ENCODE assay signal across 10 cellular contexts in genomic region chr2:168469281-168469988, GRCh38. TPM values are rescaled to one million over a fixed set of nuclear protein-coding genes. Genes with fewer than 3 reads are reported as not detected.
DNase-seq lines count a peak whose midpoint lies in the region; ATAC-seq, FAIRE-seq and TF ChIP-seq lines count a peak whose summit lies in the region.
"Had no signal": no experiment of that assay in that cellular context is flagged by ENCODE, and none has a peak within 500 bp of the region (broad histone marks: within the 10 kb centered on the region; RNA-seq: fewer than 3 reads in every experiment).

No MANE protein-coding gene starts in this region.

- no peaks in the 10 kb centered on the region for H3K36me3 ChIP-seq in PC-9 (ENCODE audit: low read depth)

- FAIRE-seq in GM12892 (lab: Jason Lieb, UNC) = peak; percentile 70
- FAIRE-seq: TTC549 had no signal

- H3K4me3 Mint-ChIP-seq in effector memory CD8-positive, alpha-beta T cell = no peak overlapping the region

- no peak overlapping the region for H2AFZ ChIP-seq in PC-9

- CTCF ChIA-PET in PC-9 (lab: Charles Lee) = no interaction called here

- no TSS peak for BruUV-seq in PC-9 (replicated peaks; lab: Mats Ljungman, UMichigan)

- no peak for TF ChIP-seq POLR2A in GM12892 (IDR thresholded peaks at IDR 0.05; ENCODE audit: low read depth, low read length)

- H3K4me3 ChIP-seq in PC-9 = no peak overlapping the region

- intact Hi-C loops in PC-9 (cut with micrococcal nuclease; ENCODE audit: unreplicated experiment) = no loop called here

- no peaks in the 10 kb centered on the region for H3K9me3 Mint-ChIP-seq in effector memory CD8-positive, alpha-beta T cell

- H3F3A ChIP-seq in PC-9 (ENCODE audit: insufficient read depth, low read depth) = no peaks in the 10 kb centered on the region; the same call in 1 of the 2 replicates

- H3K79me2 ChIP-seq in PC-9 (ENCODE audit: low read depth) = 0 out of 2 replicates have a peak, but pooled peaks cover 4% of the 10 kb centered on the region

- H3K27me3 ChIP-seq in PC-9 (ENCODE audit: insufficient read depth, low read depth) = no peaks in the 10 kb centered on the region

- H3K4me1 ChIP-seq in PC-9 (replicated peaks; ENCODE audit: insufficient read depth) = peaks cover 15% of the 10 kb centered on the region

- peaks cover 9 to 20% of the 10 kb centered on the region in 2 donors for H3K4me1 Mint-ChIP-seq in effector memory CD8-positive, alpha-beta T cell (ENCODE audit: low read depth in 2 of 2)

- no peaks in the 10 kb centered on the region for H3K9me3 ChIP-seq in PC-9 (ENCODE audit: insufficient read depth, low read depth)

- POLR2A ChIA-PET in PC-9 (lab: Charles Lee; ENCODE audit: unreplicated experiment) = no interaction called here

- H3K27me3 Mint-ChIP-seq in effector memory CD8-positive, alpha-beta T cell = no peaks in the 10 kb centered on the region

- TF ChIP-seq CTCF in PC-9 (conservative IDR thresholded peaks at IDR 0.05) = no peak

- no peak overlapping the region for H3K4me2 ChIP-seq in PC-9

- no peak for DNase-seq in GM12892 (ENCODE audit: insufficient read length)
- DNase-seq in effector memory CD8-positive, alpha-beta T cell = no peak
- DNase-seq in HCEC 1CT = no peak
- no peak for DNase-seq in activated CD4-positive, alpha-beta T cell treated with anti-CD3 and anti-CD28 coated beads, Interleukin-2, amount 50 U/mL, for 1 hour
- DNase-seq in PC-9 = no peak
- DNase-seq: DMS53 had no signal

- peak; percentile 70 for ATAC-seq in GM21528 (IDR thresholded peaks at IDR 0.05; ENCODE audit: low FRiP score, unreplicated experiment)
- ATAC-seq in HG03520 (IDR thresholded peaks at IDR 0.05; ENCODE audit: unreplicated experiment) = peak; percentile 76
- ATAC-seq in effector memory CD8-positive, alpha-beta T cell (replicated peaks) = peak; percentile 29
- no peak for ATAC-seq in SK-N-SH treated with all-trans-retinoic acid at 6 μM for 48 hours

- no peaks in the 10 kb centered on the region for H4K20me1 ChIP-seq in PC-9 (ENCODE audit: insufficient read depth)

- no peak overlapping the region for H3K27ac ChIP-seq in PC-9

- no peaks in the 10 kb centered on the region for H3K9me2 ChIP-seq in PC-9 (ENCODE audit: insufficient read depth)

- H3K27ac Mint-ChIP-seq in effector memory CD8-positive, alpha-beta T cell = no peak overlapping the region

- H3K36me3 Mint-ChIP-seq in effector memory CD8-positive, alpha-beta T cell (ENCODE audit: insufficient read depth) = no peaks in the 10 kb centered on the region

TF ChIP-seq in SK-N-SH treated with all-trans-retinoic acid at 6 μM for 48 hours, 23 proteins besides CTCF, POLR2A, EP300 and RAD21:
- no peak for TF ChIP-seq TOX (CRISPR knock-in tag; IDR thresholded peaks at IDR 0.05; ENCODE audit: borderline replicate concordance)
- no peak for TF ChIP-seq TSHZ2 (CRISPR knock-in tag; IDR thresholded peaks at IDR 0.05)
- no peak for TF ChIP-seq ZFP3 (CRISPR knock-in tag; IDR thresholded peaks at IDR 0.05)
- TF ChIP-seq ARNTL (CRISPR knock-in tag; IDR thresholded peaks at IDR 0.05; ENCODE audit: borderline replicate concordance, low read depth) = no peak
- TF ChIP-seq ISL1 (CRISPR knock-in tag; IDR thresholded peaks at IDR 0.05) = no peak

RNA-seq across cellular contexts. Expression of gene CERS6, which starts 13.4 kb away (rescaled TPM):
- polyA plus RNA-seq in GM12892 (2012; ENCODE audit: missing spikeins) = 9.1 TPM
- total RNA-seq in PC-9 (2021) = 7.5 and 8.3 TPM in 2 replicates
